21 cellular contexts compared by ENCODE assay signal in the genomic region with DNA sequence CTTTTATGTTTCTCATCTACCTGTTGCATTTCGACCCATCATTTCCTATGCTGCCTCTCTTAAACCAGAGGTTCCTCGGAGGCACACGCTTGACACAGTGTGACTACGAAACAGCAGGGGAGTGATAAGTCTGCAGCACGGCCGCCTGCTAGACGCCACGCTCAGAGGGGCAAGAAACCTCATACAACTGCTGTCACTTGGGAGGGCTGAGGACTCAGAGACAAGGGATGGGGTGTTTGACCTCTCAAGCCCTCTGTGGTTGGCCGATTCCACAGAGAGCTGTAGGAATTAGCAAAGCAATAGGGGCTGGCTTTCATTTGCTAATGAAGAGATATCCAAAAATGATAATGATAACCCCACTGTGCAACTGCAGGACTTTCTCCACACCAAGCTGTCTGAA.
A peak's percentile ranks its signal among the peaks of the same experiment; 100 is the strongest.
DNase-seq lines count a peak whose midpoint lies in the region; ATAC-seq, FAIRE-seq and TF ChIP-seq lines count a peak whose summit lies in the region.
"Had no signal": no experiment of that assay in that cellular context is flagged by ENCODE, and none has a peak within 500 bp of the region (broad histone marks: within the 10 kb centered on the region; RNA-seq: fewer than 3 reads in every experiment).

No MANE protein-coding gene starts in this region.

- H3K4me3 ChIP-seq in heart right ventricle (no peak overlapping the region), H1 (ENCODE audit: extremely low read depth in 1 of 4, insufficient read depth in 2 of 4, low read depth in 3 of 4, low read length in 4 of 4) (no peak overlapping the region)
- H3K4me3 ChIP-seq: A549, GM12878, SK-N-MC had no signal

- no peak overlapping the region for H3K4ac ChIP-seq in H1 (replicated peaks; ENCODE audit: insufficient read length, low read depth, low read length)

- H2AFZ ChIP-seq in H1 (ENCODE audit: low read length), result no peak overlapping the region

- no peak overlapping the region for H3K27ac ChIP-seq in heart right ventricle
- no peak overlapping the region for H3K27ac ChIP-seq in H1 (ENCODE audit: low read depth, low read length)
- H3K27ac ChIP-seq: A549, KMS-11, SK-N-MC had no signal

- H3K4me2 ChIP-seq in H1 (ENCODE audit: insufficient read depth in 1 of 2, low read depth in 2 of 2, low read length in 2 of 2), result peak overlapping the region; percentile 4 to 18; a peak in 2 of 4 replicates
- H3K4me2 ChIP-seq: A549, KMS-11 had no signal

- DNase-seq in cardiac septum (ENCODE audit: low spot score) (peak; percentile 62), heart right ventricle (no peak), H1 (ENCODE audit: low read depth in 1 of 2, low spot score in 2 of 2) (peak in 1 of 2 experiments; percentile 44), mesenteric fat pad (ENCODE audit: low spot score) (peak; percentile 53), left ventricle myocardium superior (no peak), NCI-H1694 treated with DMSO at 0.1 percent for 48 hours (lab: John Stamatoyannopoulos, UW) (no peak)
- DNase-seq in activated naive CD4-positive, alpha-beta T cell treated with Interleukin-2 at 50 U/mL for 16 hours, result no peak
- DNase-seq: Caco-2; CD4-positive, alpha-beta T cell; GF-D8; HFFc6; NCI-H1436; NCI-H2081; NCI-H446 treated with DMSO at 0.1 percent for 48 hours; OCI-M1; SHP77 had no signal

- H3K9me3 ChIP-seq in heart right ventricle (no peaks in the 10 kb centered on the region), H1 (ENCODE audit: insufficient read depth in 2 of 2, low read depth in 1 of 2, low read length in 1 of 2) (no peaks in the 10 kb centered on the region)
- H3K9me3 ChIP-seq: A549, Caco-2 had no signal

- H3K23ac ChIP-seq in H1 (ENCODE audit: insufficient read length), result no peak overlapping the region

- H3K36me3 ChIP-seq in heart right ventricle, result peaks cover 0 to 6% (median 0%) of the 10 kb centered on the region in 9 donors
- no peaks in the 10 kb centered on the region for H3K36me3 ChIP-seq in H1 (ENCODE audit: control insufficient read depth in 2 of 4, insufficient read depth in 4 of 4, low read length in 3 of 4)

- H2BK15ac ChIP-seq in H1 (ENCODE audit: low read length), result no peak overlapping the region

- intact Hi-C loops in cardiac septum (cut with DNase I) (no loop called here), heart right ventricle (cut with DNase I) (no loop called here), left ventricle myocardium superior (cut with micrococcal nuclease) (no loop called here)

- no peak overlapping the region for H4K5ac ChIP-seq in H1 (ENCODE audit: insufficient read length, low read depth, low read length)

- TF ChIP-seq CTCF in heart right ventricle (IDR thresholded peaks at IDR 0.05) (no peak), H1 (IDR thresholded peaks at IDR 0.05; ENCODE audit: control extremely low read depth in 1 of 3, insufficient read depth in 1 of 3, low read depth in 1 of 3, low read length in 3 of 3) (no peak)

- no peaks in the 10 kb centered on the region for H4K20me1 ChIP-seq in H1 (replicated peaks in 1 of 2; ENCODE audit: control insufficient read depth in 1 of 2, insufficient read depth in 2 of 2, low read length in 2 of 2)

- no peak overlapping the region for H2BK5ac ChIP-seq in H1 (ENCODE audit: low read depth, low read length)

- H3K79me2 ChIP-seq in H1 (ENCODE audit: control insufficient read depth in 1 of 2, insufficient read depth in 2 of 2, low read length in 2 of 2), result no peaks in the 10 kb centered on the region

- H3K56ac ChIP-seq in H1 (replicated peaks; ENCODE audit: insufficient read length, low read depth, low read length), result no peak overlapping the region

- H3K14ac ChIP-seq in H1 (ENCODE audit: insufficient read length), result no peak overlapping the region

- no peaks in the 10 kb centered on the region for H3K79me1 ChIP-seq in H1 (ENCODE audit: low read depth, low read length)

- H4K8ac ChIP-seq in H1 (ENCODE audit: extremely low read depth, insufficient read depth, low read length), result no peak overlapping the region

- peak overlapping the region; percentile 4; the same call in 1 of the 2 replicates for H3K18ac ChIP-seq in H1 (ENCODE audit: extremely low read depth, low read length)

- H2AK5ac ChIP-seq in H1 (ENCODE audit: low read depth, low read length), result no peak overlapping the region

- POLR2A ChIA-PET in H1 (lab: Charles Lee; ENCODE audit: partially characterized antibody), result interaction anchor here (1.6 kb wide), 1 partner anchor 8 kb away, joined by 3 read pairs; no protein-coding TSS in a partner anchor

- TF ChIP-seq RAD21 in H1 (IDR thresholded peaks at IDR 0.05 in 1 of 2, conservative IDR thresholded peaks at IDR 0.05 in 1 of 2; ENCODE audit: low read depth in 2 of 2, low read length in 2 of 2), result no peak

- H3K27me3 ChIP-seq in heart right ventricle (no peaks in the 10 kb centered on the region), H1 (replicated peaks in 1 of 4; ENCODE audit: control insufficient read depth in 3 of 4, extremely low read depth in 1 of 4, insufficient read depth in 3 of 4, low read length in 3 of 4) (no peaks in the 10 kb centered on the region)

- no peak for TF ChIP-seq POLR2A in H1 (IDR thresholded peaks at IDR 0.05; ENCODE audit: control extremely low read depth in 1 of 2, low read depth in 2 of 2, low read length in 2 of 2)

- TF ChIP-seq EP300 in H1 (IDR thresholded peaks at IDR 0.05; ENCODE audit: borderline replicate concordance in 1 of 2, low read depth in 2 of 2, low read length in 2 of 2), result no peak

- H3K4me1 ChIP-seq in heart right ventricle, result no peaks in the 10 kb centered on the region
- peaks cover 7 to 26% (median 17%) of the 10 kb centered on the region in 4 experiments for H3K4me1 ChIP-seq in H1 (replicated peaks in 1 of 4; ENCODE audit: control insufficient read depth in 3 of 4, insufficient read depth in 4 of 4, low read length in 3 of 4)
- H3K4me1 ChIP-seq: A549, Caco-2 had no signal

- no peak overlapping the region for H2BK20ac ChIP-seq in H1 (ENCODE audit: low read length)

- H3K9ac ChIP-seq in H1 (replicated peaks in 1 of 4; ENCODE audit: extremely low read depth in 1 of 4, low read depth in 3 of 4, low read length in 3 of 4), result no peak overlapping the region
- H3K9ac ChIP-seq: KMS-11 had no signal

- H4K91ac ChIP-seq in H1 (replicated peaks; ENCODE audit: insufficient read length, low read length), result no peak overlapping the region

- 80 to 89% methylated on average over 9 of the region's 9 CpGs for WGBS in heart right ventricle, 2 donors
- WGBS in H1 (ENCODE audit: extremely low coverage in 1 of 2, insufficient coverage in 1 of 2, insufficient read length in 1 of 2, insufficient replicate concordance in 2 of 2, low coverage in 1 of 2, low lambda C conversion rate in 2 of 2, missing lambda C conversion rate in 1 of 2), 2 experiments, result 44% methylated on average over 9 of the region's 9 CpGs; no CpG with 5 or more reads in 1 of the 2 experiments

- H3K23me2 ChIP-seq in H1 (ENCODE audit: low read depth, low read length), result no peaks in the 10 kb centered on the region

- H2BK120ac ChIP-seq in H1 (replicated peaks; ENCODE audit: low read depth, low read length), result no peak overlapping the region

- CTCF ChIA-PET in H1 (lab: Charles Lee; ENCODE audit: partially characterized antibody), result interaction anchor here (0.8 to 1.4 kb wide), 7 partner anchors 12 to 302 kb away, joined by 3 to 7 read pairs (median 3); no protein-coding TSS in a partner anchor

- ATAC-seq in heart right ventricle (no peak), left ventricle myocardium superior (no peak)
- ATAC-seq: A549, GM12878 had no signal

- no peak for FAIRE-seq in H1 (lab: Jason Lieb, UNC)
- FAIRE-seq: A549, GM12878, GM19239 had no signal

- H2BK12ac ChIP-seq in H1 (ENCODE audit: low read depth, low read length), result no peak overlapping the region

TF ChIP-seq in H1, 55 proteins besides CTCF, POLR2A, EP300 and RAD21 (continues in another document):
- TF ChIP-seq SIX5 (IDR thresholded peaks at IDR 0.05; ENCODE audit: low read depth, low read length), result no peak
- no peak for TF ChIP-seq TAF1 (IDR thresholded peaks at IDR 0.05; ENCODE audit: low read depth, low read length)
- TF ChIP-seq RBBP5 (IDR thresholded peaks at IDR 0.05; ENCODE audit: borderline replicate concordance, low read depth, low read length), result no peak
- no peak for TF ChIP-seq USF2 (IDR thresholded peaks at IDR 0.05; ENCODE audit: low read length)
- no peak for TF ChIP-seq MAFK (IDR thresholded peaks at IDR 0.05; ENCODE audit: low read depth, low read length)
- no peak for TF ChIP-seq FOSL1 (IDR thresholded peaks at IDR 0.05; ENCODE audit: insufficient read depth, low read depth, low read length)

Comparison
In these comparisons a context has a peak if more than half of its experiments do, and no peak if none do; other contexts are left out.
1. DNase-seq: peak in cardiac septum (single experiment) and mesenteric fat pad (single experiment); none in heart right ventricle (0 of 2), left ventricle myocardium superior (single experiment), activated naive CD4-positive, alpha-beta T cell treated with Interleukin-2 at 50 U/mL for 16 hours (single experiment) and NCI-H1694 treated with DMSO at 0.1 percent for 48 hours (single experiment).